Comparison of ENCODE assay signal across 13 cellular contexts in the genomic region with DNA sequence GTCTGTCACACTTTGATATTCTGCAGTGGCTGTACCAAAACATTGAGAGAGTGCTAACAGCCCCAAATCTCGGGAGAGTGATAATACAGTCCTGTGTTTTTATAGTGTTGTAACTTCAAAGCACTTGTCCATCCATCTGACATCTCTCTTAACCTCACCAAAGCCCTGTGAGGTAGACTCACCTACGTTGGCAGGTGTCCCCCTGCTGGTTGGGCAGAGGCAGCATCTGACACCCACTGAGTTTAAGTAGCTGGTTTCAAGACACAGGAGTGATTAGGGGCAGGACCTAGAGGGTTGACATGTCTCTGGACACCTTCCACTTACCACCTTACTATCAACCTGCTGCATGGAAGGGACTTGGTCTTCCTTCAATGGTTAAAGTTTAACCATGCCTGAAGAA. TPM values are rescaled to one million over a fixed set of nuclear protein-coding genes. Genes with fewer than 3 reads are reported as not detected.
A peak's percentile ranks its signal among the peaks of the same experiment; 100 is the strongest.
DNase-seq lines count a peak whose midpoint lies in the region; ATAC-seq, FAIRE-seq and TF ChIP-seq lines count a peak whose summit lies in the region.
"Had no signal": no experiment of that assay in that cellular context is flagged by ENCODE, and none has a peak within 500 bp of the region (broad histone marks: within the 10 kb centered on the region; RNA-seq: fewer than 3 reads in every experiment).

No MANE protein-coding gene starts in this region.

- no peak overlapping the region for H3K4me2 ChIP-seq in H9 (ENCODE audit: insufficient read depth, insufficient read length, low read length)

- H3K4me1 ChIP-seq in Caco-2: peaks cover 23% of the 10 kb centered on the region
- H3K4me1 ChIP-seq in H9 (ENCODE audit: insufficient read depth, low read length): peaks cover 18% of the 10 kb centered on the region; the same call in 1 of the 2 replicates
- H3K4me1 ChIP-seq in esophagus muscularis mucosa: peaks cover 4 to 66% (median 62%) of the 10 kb centered on the region in 4 donors
- H3K4me1 ChIP-seq: HAP-1 had no signal

- H4K20me1 ChIP-seq in H9 (ENCODE audit: control insufficient read depth, insufficient read depth, insufficient read length): no peaks in the 10 kb centered on the region

- no peak overlapping the region for H3K4me3 Mint-ChIP-seq in Caco-2 (ENCODE audit: unreplicated experiment)
- H3K4me3 Mint-ChIP-seq in H9: no peak overlapping the region
- H3K4me3 Mint-ChIP-seq: T-helper 17 cell had no signal

- no peak overlapping the region for H3T11ph ChIP-seq in H9 (ENCODE audit: low read length)

- no peaks in the 10 kb centered on the region for H3K79me2 ChIP-seq in H9 (ENCODE audit: insufficient read depth, low read length)

- no peak overlapping the region for H4K8ac ChIP-seq in H9 (replicated peaks; ENCODE audit: insufficient read length, low read depth, low read length)

- peak; percentile 40 to 45 for TF ChIP-seq CTCF in Caco-2 (IDR thresholded peaks at IDR 0.05; ENCODE audit: insufficient read depth in 1 of 2, low read depth in 1 of 2, low read length in 1 of 2, severe bottlenecking in 1 of 2, unreplicated experiment in 1 of 2)
- TF ChIP-seq CTCF in H9 (conservative IDR thresholded peaks at IDR 0.05): peak; percentile 75
- TF ChIP-seq CTCF in VCaP (conservative IDR thresholded peaks at IDR 0.05): peak; percentile 77
- TF ChIP-seq CTCF in esophagus muscularis mucosa (IDR thresholded peaks at IDR 0.05): peak in 1 of 3 experiments; percentile 24

- no peak overlapping the region for H2BK120ac ChIP-seq in H9 (ENCODE audit: low read depth, low read length, poor library complexity, severe bottlenecking)

- no peak overlapping the region for H3K23ac ChIP-seq in H9 (ENCODE audit: insufficient read length, low read depth, low read length)

- no peak overlapping the region for H2BK12ac ChIP-seq in H9 (ENCODE audit: insufficient read length, low read depth, low read length)

- no peak for TF ChIP-seq POLR2A in esophagus muscularis mucosa (IDR thresholded peaks at IDR 0.05; ENCODE audit: low read depth)

- peak in 1 of 2 experiments; percentile 43 for DNase-seq in Caco-2
- peak; percentile 43 for DNase-seq in H9
- peak; percentile 52 for DNase-seq in iPS-NIHi7 (ENCODE audit: extremely low spot score)
- DNase-seq in esophagus muscularis mucosa (ENCODE audit: extremely low spot score): no peak
- no peak for DNase-seq in GM19239 (ENCODE audit: insufficient read length, low spot score)
- DNase-seq: GDM1, NCI-H1105, sigmoid colon, T-helper 17 cell had no signal

- H2BK15ac ChIP-seq in H9 (ENCODE audit: low read depth, low read length): no peak overlapping the region

- H3K79me1 ChIP-seq in H9 (ENCODE audit: insufficient read depth, low read depth, low read length, poor library complexity, severe bottlenecking): no peaks in the 10 kb centered on the region

- H4K5ac ChIP-seq in H9 (ENCODE audit: insufficient read length, low read depth, low read length): no peak overlapping the region

- no peak overlapping the region for H3K56ac ChIP-seq in H9 (ENCODE audit: insufficient read length, low read depth, low read length)

- H3K36me3 ChIP-seq in Caco-2 (ENCODE audit: control insufficient read depth, insufficient read depth, low read length) (no peaks in the 10 kb centered on the region), esophagus muscularis mucosa (no peaks in the 10 kb centered on the region)
- H3K36me3 ChIP-seq: HAP-1, sigmoid colon had no signal

- no peak overlapping the region for H2AK5ac ChIP-seq in H9 (ENCODE audit: insufficient read length, low read length)

- no peak overlapping the region for H3K4me3 ChIP-seq in Caco-2 (ENCODE audit: low read depth, low read length)
- no peak overlapping the region for H3K4me3 ChIP-seq in esophagus muscularis mucosa
- H3K4me3 ChIP-seq: HAP-1, sigmoid colon had no signal

- CTCF ChIA-PET in Caco-2 (lab: Charles Lee): no interaction called here

- H3K4ac ChIP-seq in H9 (ENCODE audit: low read depth, low read length): no peak overlapping the region

- intact Hi-C loops in Caco-2 (cut with micrococcal nuclease; ENCODE audit: unreplicated experiment) (loop anchor here (5.0 kb wide), 1 partner anchor 190 kb away; no protein-coding TSS in a partner anchor), esophagus muscularis mucosa (cut with DNase I) (no loop called here)

- H3K27ac Mint-ChIP-seq in Caco-2 (ENCODE audit: unreplicated experiment) (no peak overlapping the region), H9 (no peak overlapping the region)
- H3K27ac Mint-ChIP-seq: T-helper 17 cell had no signal

- peaks cover 35% of the 10 kb centered on the region for H3K4me1 Mint-ChIP-seq in Caco-2 (ENCODE audit: low read depth, unreplicated experiment)
- H3K4me1 Mint-ChIP-seq in H9: peaks cover 30 to 35% of the 10 kb centered on the region in 2 experiments
- H3K4me1 Mint-ChIP-seq: T-helper 17 cell had no signal

- H4K91ac ChIP-seq in H9 (ENCODE audit: insufficient read length, low read depth, low read length): no peak overlapping the region

- FAIRE-seq in GM19239 (lab: Jason Lieb, UNC): no peak

- H3K27me3 Mint-ChIP-seq in Caco-2 (ENCODE audit: insufficient read depth, unreplicated experiment) (no peaks in the 10 kb centered on the region), H9 (ENCODE audit: low read depth) (no peaks in the 10 kb centered on the region; the same call in 1 of the 2 replicates)

- H3K9me3 ChIP-seq in Caco-2 (no peaks in the 10 kb centered on the region), H9 (ENCODE audit: control insufficient read depth, low read depth, low read length) (no peaks in the 10 kb centered on the region), esophagus muscularis mucosa (no peaks in the 10 kb centered on the region)
- H3K9me3 ChIP-seq: HAP-1, sigmoid colon had no signal

- WGBS in H9 (ENCODE audit: extremely low coverage, insufficient read length, low lambda C conversion rate): no CpG with 5 or more reads among the region's 2 CpGs
- 52% methylated on average over 2 of the region's 2 CpGs for WGBS in esophagus muscularis mucosa

- no peak overlapping the region for H2AFZ ChIP-seq in H9 (ENCODE audit: low read length)

- no peak overlapping the region for H2BK20ac ChIP-seq in H9 (ENCODE audit: low read depth, low read length, poor library complexity, severe bottlenecking)

- H3K18ac ChIP-seq in H9 (ENCODE audit: insufficient read length, low read depth, low read length): no peak overlapping the region

- no peaks in the 10 kb centered on the region for H3K23me2 ChIP-seq in H9 (ENCODE audit: insufficient read length, low read depth, low read length, poor library complexity, severe bottlenecking)

- POLR2A ChIA-PET in Caco-2 (lab: Charles Lee): no interaction called here

- H3K36me3 Mint-ChIP-seq in Caco-2 (ENCODE audit: insufficient read depth, unreplicated experiment) (no peaks in the 10 kb centered on the region), H9 (ENCODE audit: insufficient read depth in 1 of 3, low read depth in 3 of 3) (no peaks in the 10 kb centered on the region)

- no peak overlapping the region for H3K14ac ChIP-seq in H9 (ENCODE audit: insufficient read depth, low read length)

- H3K9ac ChIP-seq in H9 (ENCODE audit: extremely low read depth, insufficient read length, low read length): no peak overlapping the region

- H2BK5ac ChIP-seq in H9 (ENCODE audit: insufficient read length, low read length): no peak overlapping the region

- no peak for TF ChIP-seq EP300 in esophagus muscularis mucosa (IDR thresholded peaks at IDR 0.05)

- no peaks in the 10 kb centered on the region for H3K9me3 Mint-ChIP-seq in Caco-2 (ENCODE audit: unreplicated experiment)
- H3K9me3 Mint-ChIP-seq in H9: no peaks in the 10 kb centered on the region; a peak in 1 of 5 replicates

- no peak for ATAC-seq in GM18858 (IDR thresholded peaks at IDR 0.05; ENCODE audit: unreplicated experiment)
- no peak for ATAC-seq in GM18873 (IDR thresholded peaks at IDR 0.05; ENCODE audit: low FRiP score, unreplicated experiment)
- ATAC-seq: T-helper 17 cell had no signal

- BruUV-seq in Caco-2 (replicated peaks; lab: Mats Ljungman, UMichigan): no TSS peak

- H3K27ac ChIP-seq in H9 (ENCODE audit: insufficient read length, low read depth, low read length) (no peak overlapping the region), VCaP (peak overlapping the region; percentile 61; the same call in 1 of the 2 replicates), esophagus muscularis mucosa (replicated peaks in 1 of 4) (peak overlapping the region in 2 of 4 donors; percentile 64 to 84)

- H3K27me3 ChIP-seq in Caco-2 (replicated peaks; ENCODE audit: control insufficient read depth, insufficient read depth, low read length): no peaks in the 10 kb centered on the region
- H3K27me3 ChIP-seq in H9 (ENCODE audit: insufficient read depth, low read length): no peaks in the 10 kb centered on the region
- H3K27me3 ChIP-seq in esophagus muscularis mucosa: no peaks in the 10 kb centered on the region
- H3K27me3 ChIP-seq: sigmoid colon had no signal

RNA-seq across cellular contexts. Expression of gene COLEC12, which starts 22.9 kb away (rescaled TPM):
- total RNA-seq in Caco-2 (2022) (0.09 and 0.44 TPM in 2 replicates), H9 (2021) (0.59 and 0.70 TPM in 2 replicates), esophagus muscularis mucosa (10 to 100 TPM; 17.9 to 36.4 (median 23.5) TPM)
- total RNA-seq: T-helper 17 cell had no signal

Comparison
In these comparisons a context has a peak if more than half of its experiments do, and no peak if none do; other contexts are left out.
1. DNase-seq: peak in H9 (single experiment) and iPS-NIHi7 (single experiment); none in esophagus muscularis mucosa (single experiment) and GM19239 (single experiment).
2. RNA of gene COLEC12, which starts 22.9 kb away (total RNA-seq): 17.9 to 36.4 TPM in esophagus muscularis mucosa; 0.59 to 0.70 TPM in H9 and 0.09 to 0.44 TPM in Caco-2; every median in the first group is over 10 times any median in the second.